In the genomic region with DNA sequence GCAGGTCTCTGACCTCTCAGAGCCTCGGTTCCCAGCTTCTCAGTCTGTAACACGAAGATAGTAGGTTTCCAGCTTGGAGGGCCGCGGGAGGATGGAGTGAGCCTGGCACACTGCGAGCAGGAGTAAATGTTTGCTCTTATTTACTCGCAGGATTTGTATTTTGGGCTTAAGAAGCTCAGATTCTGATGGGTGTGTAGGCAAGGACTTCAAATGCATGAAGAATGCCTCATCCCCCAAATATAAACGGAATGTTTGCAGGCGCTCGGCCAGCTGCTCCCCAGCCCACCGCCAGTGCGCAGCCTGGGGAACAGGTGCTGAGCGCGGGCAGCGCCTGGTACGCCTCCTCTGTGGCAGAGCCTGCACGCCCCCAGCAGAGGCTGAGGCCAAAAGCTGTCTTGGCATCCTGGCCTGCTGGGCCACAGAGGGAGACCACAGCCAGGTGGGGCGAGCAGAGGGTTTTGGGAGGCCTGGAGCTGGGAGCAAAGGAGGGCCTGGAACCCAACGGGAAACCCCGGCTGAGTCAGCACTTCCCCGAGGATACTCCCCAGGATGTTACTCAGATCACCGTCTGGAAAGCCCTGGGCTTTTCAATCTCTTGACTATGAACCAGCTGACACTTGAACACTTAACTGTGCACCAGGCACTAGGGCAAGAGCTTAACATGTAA, we compare ENCODE assay signal across 8 cellular contexts. TPM values are rescaled to one million over a fixed set of nuclear protein-coding genes. Genes with fewer than 3 reads are reported as not detected.
DNase-seq lines count a peak whose midpoint lies in the region; ATAC-seq, FAIRE-seq and TF ChIP-seq lines count a peak whose summit lies in the region.

No MANE protein-coding gene starts in this region.

- H3K27me3 ChIP-seq in AG04450 (ENCODE audit: control insufficient read depth, insufficient read depth, low read length) (no peaks in the 10 kb centered on the region), astrocyte (ENCODE audit: insufficient read depth, low read length) (no peaks in the 10 kb centered on the region), left lung (no peaks in the 10 kb centered on the region), tibial nerve (no peaks in the 10 kb centered on the region)

- peak overlapping the region; percentile 21 for H3K4me3 ChIP-seq in AG04450 (ENCODE audit: low read depth, low read length)
- peak overlapping the region; percentile 9 for H3K4me3 ChIP-seq in astrocyte (ENCODE audit: insufficient read depth, low read depth, low read length)
- H3K4me3 ChIP-seq in left lung = peak overlapping the region in 1 of 2 donors; percentile 31
- H3K4me3 ChIP-seq in tibial nerve = no peak overlapping the region

- H3K27ac Mint-ChIP-seq in astrocyte (ENCODE audit: unreplicated experiment) = peak overlapping the region; percentile 91

- CTCF ChIA-PET in AG04450 (lab: Charles Lee) = interaction anchor here (0.8 to 3.6 kb wide), 9 partner anchors 8 to 249 kb away, joined by 3 to 11 read pairs (median 4); partner anchors contain the start of genes CDC42BPG and EHD1

- ATAC-seq in left lung = peak; percentile 72
- ATAC-seq in HG03565 (IDR thresholded peaks at IDR 0.05; ENCODE audit: unreplicated experiment) = no peak

- peaks cover 80% of the 10 kb centered on the region for H4K20me1 ChIP-seq in astrocyte (ENCODE audit: insufficient read depth, low read length)

- H3K9me3 Mint-ChIP-seq in astrocyte (ENCODE audit: unreplicated experiment) = peaks cover 2% of the 10 kb centered on the region

- TF ChIP-seq CTCF in AG04450 (IDR thresholded peaks at IDR 0.05; ENCODE audit: low read depth, low read length) = 0 out of 2 replicates have a peak, but pooled peaks have one; percentile 4
- TF ChIP-seq CTCF in astrocyte (IDR thresholded peaks at IDR 0.05; ENCODE audit: insufficient read depth, low read depth, low read length) = no peak
- TF ChIP-seq CTCF in left lung (IDR thresholded peaks at IDR 0.05) = no peak
- no peak for TF ChIP-seq CTCF in tibial nerve (IDR thresholded peaks at IDR 0.05)

- H3K4me1 Mint-ChIP-seq in astrocyte (ENCODE audit: low read depth, unreplicated experiment) = peaks cover 49% of the 10 kb centered on the region

- no peaks in the 10 kb centered on the region for H3K27me3 Mint-ChIP-seq in astrocyte (ENCODE audit: low read depth, unreplicated experiment)

- H3K36me3 Mint-ChIP-seq in astrocyte (ENCODE audit: low read depth, unreplicated experiment) = peaks cover 10% of the 10 kb centered on the region

- H2AFZ ChIP-seq in astrocyte (ENCODE audit: low read depth, low read length) = no peak overlapping the region

- H3K4me1 ChIP-seq in astrocyte (ENCODE audit: insufficient read depth, low read length) (peaks cover 65% of the 10 kb centered on the region), left lung (peaks cover 49 to 100% of the 10 kb centered on the region in 2 donors), tibial nerve (peaks cover 4 to 85% (median 65%) of the 10 kb centered on the region in 4 donors)

- peak overlapping the region; percentile 65 for H3K9ac ChIP-seq in astrocyte (ENCODE audit: low read length)

- H3K27ac ChIP-seq in AG04450 (ENCODE audit: low read depth, low read length) = peak overlapping the region; percentile 95
- peak overlapping the region; percentile 87 for H3K27ac ChIP-seq in astrocyte (ENCODE audit: low read depth, low read length)
- H3K27ac ChIP-seq in left lung = peak overlapping the region; percentile 86 to 90
- peak overlapping the region; percentile 30 to 98 (median 74) for H3K27ac ChIP-seq in tibial nerve

- peaks cover 84% of the 10 kb centered on the region for H3K79me2 ChIP-seq in astrocyte (ENCODE audit: insufficient read depth, low read length)

- no peaks in the 10 kb centered on the region; the same call in 1 of the 2 replicates for H3K9me3 ChIP-seq in AG04450 (ENCODE audit: control insufficient read depth, insufficient read depth, low read length)
- no peaks in the 10 kb centered on the region for H3K9me3 ChIP-seq in astrocyte (ENCODE audit: insufficient read depth, low read depth, low read length)
- H3K9me3 ChIP-seq in left lung = no peaks in the 10 kb centered on the region
- H3K9me3 ChIP-seq in tibial nerve = no peaks in the 10 kb centered on the region

- POLR2A ChIA-PET in AG04450 (lab: Yijun Ruan, JAX) = interaction anchor here (0.9 to 9.3 kb wide), 9 partner anchors 9 to 630 kb away, joined by 3 to 105 read pairs (median 4); partner anchors contain the start of genes EHD1, MALAT1 and SF1

- H3K36me3 ChIP-seq in astrocyte (ENCODE audit: insufficient read depth, low read length) (peaks cover 15% of the 10 kb centered on the region), left lung (peaks cover 0 to 51% of the 10 kb centered on the region in 2 donors), tibial nerve (peaks cover 0 to 29% (median 0%) of the 10 kb centered on the region in 3 donors)

- 29 to 36% methylated on average over 19 to 21 of the region's 21 CpGs for WGBS in tibial nerve, 2 donors

- intact Hi-C loops in left lung (cut with DNase I) = no loop called here

- peak overlapping the region; percentile 79 for H3K4me2 ChIP-seq in astrocyte (ENCODE audit: low read length)

- no peak for TF ChIP-seq EP300 in tibial nerve (IDR thresholded peaks at IDR 0.05)

- DNase-seq in AG04450 (ENCODE audit: low read depth, low spot score) (peak; percentile 81), HTR-8/SVneo (ENCODE audit: insufficient read length, low spot score) (peak; percentile 68), astrocyte (ENCODE audit: low read depth) (peak; percentile 93), left lung (peak in 1 of 2 donors; percentile 82), tibial nerve (ENCODE audit: low spot score in 2 of 2) (no peak), NOMO-1 treated with DMSO at 0.1 percent for 48 hours (lab: John Stamatoyannopoulos, UW; ENCODE audit: unreplicated experiment) (no peak), NCI-H524 treated with DMSO at 0.1 percent for 48 hours (lab: John Stamatoyannopoulos, UW) (no peak)

- FAIRE-seq in HTR-8/SVneo (lab: Jason Lieb, UNC) = no peak
- FAIRE-seq in astrocyte (lab: Jason Lieb, UNC) = no peak

- peak overlapping the region; percentile 76 for H3K4me3 Mint-ChIP-seq in astrocyte (ENCODE audit: unreplicated experiment)

- TF ChIP-seq POLR2A in tibial nerve (IDR thresholded peaks at IDR 0.05) = no peak

RNA-seq across cellular contexts. Expression of gene EHD1, which starts 9.4 kb away (rescaled TPM):
- polyA plus RNA-seq in AG04450 (2011; rRNA removed) = 56.1 and 77.7 TPM in 2 replicates
- polyA minus RNA-seq in AG04450 (2011; rRNA and poly(A)+ RNA removed) = 98.0 and 147 TPM in 2 replicates
- 182 and 201 TPM in 2 replicates for total RNA-seq in astrocyte
- 100 to 1,000 TPM in 1 of 2 donors, 10 to 100 TPM in 1; 73.0 to 153 TPM for total RNA-seq in left lung
- total RNA-seq in tibial nerve = 10 to 100 TPM; 35.2 to 93.9 (median 42.6) TPM

RNA-seq across cellular contexts. Expression of gene CDC42BPG, which starts 24.6 kb away (rescaled TPM):
- 0.02 and 0.04 TPM in 2 replicates for polyA plus RNA-seq in AG04450 (2011; rRNA removed)
- polyA minus RNA-seq in AG04450 (2011; rRNA and poly(A)+ RNA removed) = 0.09 TPM in 1 of 2 replicates, not detected in the other
- 2.0 and 4.6 TPM in 2 replicates for total RNA-seq in astrocyte
- total RNA-seq in left lung = 10 to 100 TPM; 18.0 to 25.9 TPM
- under 1 TPM in 3 of 4 donors, not detected in 1; under 0.01 to 0.30 (median 0.21) TPM for total RNA-seq in tibial nerve

RNA-seq across cellular contexts. Expression of gene ATG2A, which starts 48.0 kb away (rescaled TPM):
- 3.7 and 5.1 TPM in 2 replicates for polyA plus RNA-seq in AG04450 (2011; rRNA removed)
- polyA minus RNA-seq in AG04450 (2011; rRNA and poly(A)+ RNA removed) = 6.6 and 9.0 TPM in 2 replicates
- total RNA-seq in astrocyte = 21.4 and 21.8 TPM in 2 replicates
- total RNA-seq in left lung = 10 to 100 TPM; 21.9 to 23.5 TPM
- total RNA-seq in tibial nerve = 10 to 100 TPM; 33.0 to 93.6 (median 45.8) TPM

RNA-seq across cellular contexts. Expression of gene PPP2R5B, which starts 55.5 kb away (rescaled TPM):
- 11.2 and 16.6 TPM in 2 replicates for polyA plus RNA-seq in AG04450 (2011; rRNA removed)
- 7.7 and 12.2 TPM in 2 replicates for polyA minus RNA-seq in AG04450 (2011; rRNA and poly(A)+ RNA removed)
- 22.5 and 24.1 TPM in 2 replicates for total RNA-seq in astrocyte
- total RNA-seq in left lung = 10 to 100 TPM; 24.4 to 29.9 TPM
- total RNA-seq in tibial nerve = 10 to 100 TPM; 10.7 to 21.4 (median 20.2) TPM

RNA-seq across cellular contexts. Expression of gene MEN1, which starts 58.7 kb away (rescaled TPM):
- 15.0 and 22.3 TPM in 2 replicates for polyA plus RNA-seq in AG04450 (2011; rRNA removed)
- 11.5 and 17.1 TPM in 2 replicates for polyA minus RNA-seq in AG04450 (2011; rRNA and poly(A)+ RNA removed)
- 26.0 and 27.5 TPM in 2 replicates for total RNA-seq in astrocyte
- total RNA-seq in left lung = 10 to 100 TPM; 26.9 to 29.3 TPM
- total RNA-seq in tibial nerve = 10 to 100 TPM; 15.3 to 30.9 (median 19.7) TPM

Comparison
In these comparisons a context has a peak if more than half of its experiments do, and no peak if none do; other contexts are left out.
1. DNase-seq: peak in AG04450 (single experiment), HTR-8/SVneo (single experiment) and astrocyte (single experiment); none in tibial nerve (0 of 2), NOMO-1 treated with DMSO at 0.1 percent for 48 hours (single experiment) and NCI-H524 treated with DMSO at 0.1 percent for 48 hours (single experiment).
2. H3K4me3 ChIP-seq: peak in AG04450 (single experiment) and astrocyte (single experiment); none in tibial nerve (0 of 4).
3. Peak in every context shown above with its lines, with median percentiles within 50 percentile points of each other: H3K27ac ChIP-seq.